Comparison of ENCODE assay signal across 1 cellular context in genomic region chr4:6402566-6403399, GRCh38.
TF ChIP-seq lines count a peak whose summit lies in the region.

No MANE protein-coding gene starts in this region.

TF ChIP-seq in GM23338, 12 proteins besides CTCF, POLR2A, EP300 and RAD21 (continued from another document):
- TF ChIP-seq REST (IDR thresholded peaks at IDR 0.05; ENCODE audit: unreplicated experiment) (no peak), EZH2 (IDR thresholded peaks at IDR 0.05; ENCODE audit: low read depth, unreplicated experiment) (no peak), ZNF114 (CRISPR knock-in tag; IDR thresholded peaks at IDR 0.05) (no peak), ZNF331 (CRISPR knock-in tag; IDR thresholded peaks at IDR 0.05; ENCODE audit: low read depth) (no peak), JUNB (IDR thresholded peaks at IDR 0.05; ENCODE audit: unreplicated experiment) (no peak)
TF ChIP-seq in GM23338: peak in this region for 0.
